Comparison of ENCODE assay signal across 20 cellular contexts in genomic region chr15:90585863-90586262, GRCh38. TPM values are rescaled to one million over a fixed set of nuclear protein-coding genes. Genes with fewer than 3 reads are reported as not detected.
DNase-seq lines count a peak whose midpoint lies in the region; ATAC-seq and TF ChIP-seq lines count a peak whose summit lies in the region.
"Had no signal": no experiment of that assay in that cellular context is flagged by ENCODE, and none has a peak within 500 bp of the region (broad histone marks: within the 10 kb centered on the region; RNA-seq: fewer than 3 reads in every experiment).

No MANE protein-coding gene starts in this region.

- peaks cover 5% of the 10 kb centered on the region for H3K36me3 Mint-ChIP-seq in natural killer cell treated with Interleukin-12 subunit alpha and Interleukin-12 subunit beta and Interleukin-15 and Interleukin-18, amount 100 ng/mL, for 72 hours

- H3K79me2 ChIP-seq in GM23248 (ENCODE audit: insufficient read depth) (peaks cover 86% of the 10 kb centered on the region), PC-9 (ENCODE audit: low read depth) (no peaks in the 10 kb centered on the region)

- intact Hi-C loops in PC-9 (cut with micrococcal nuclease; ENCODE audit: unreplicated experiment), result no loop called here

- no peak overlapping the region for H3K27ac Mint-ChIP-seq in natural killer cell treated with Interleukin-12 subunit alpha and Interleukin-12 subunit beta and Interleukin-15 and Interleukin-18, amount 100 ng/mL, for 72 hours
- H3K27ac Mint-ChIP-seq: activated B cell treated with CpG ODN at 0.5 μM for 24 hours; activated T-helper 1 cell treated with anti-CD3 and anti-CD28 coated beads, Interleukin-12 subunit alpha, Interleukin-12 subunit beta, Interleukin-2, Interleukin-4 antibody, amounts not matched to agents 30 ng/mL and 10 ng/mL and 1 ng/mL, durations not matched to agents 14 hours and 24 hours and 36 hours; stimulated activated naive CD8-positive, alpha-beta T cell treated with anti-CD3 and anti-CD28 coated beads, Interleukin-15, Interleukin-2, amounts not matched to agents 100 ng/mL and 50 ng/mL, for 24 hours had no signal

- TF ChIP-seq CTCF in foreskin fibroblast (IDR thresholded peaks at IDR 0.05; ENCODE audit: low read depth, low read length) (no peak), PC-9 (conservative IDR thresholded peaks at IDR 0.05) (no peak), GM20000 (IDR thresholded peaks at IDR 0.05; ENCODE audit: extremely low read depth, missing control alignments) (no peak)

- no peaks in the 10 kb centered on the region for H3K9me3 Mint-ChIP-seq in natural killer cell treated with Interleukin-12 subunit alpha and Interleukin-12 subunit beta and Interleukin-15 and Interleukin-18, amount 100 ng/mL, for 72 hours
- H3K9me3 Mint-ChIP-seq: activated B cell treated with CpG ODN at 0.5 μM for 24 hours; activated T-helper 1 cell treated with anti-CD3 and anti-CD28 coated beads, Interleukin-12 subunit alpha, Interleukin-12 subunit beta, Interleukin-2, Interleukin-4 antibody, amounts not matched to agents 30 ng/mL and 10 ng/mL and 1 ng/mL, durations not matched to agents 14 hours and 24 hours and 36 hours; stimulated activated naive CD8-positive, alpha-beta T cell treated with anti-CD3 and anti-CD28 coated beads, Interleukin-15, Interleukin-2, amounts not matched to agents 100 ng/mL and 50 ng/mL, for 24 hours had no signal

- POLR2A ChIA-PET in PC-9 (lab: Charles Lee; ENCODE audit: unreplicated experiment), result interaction anchor here (0.7 kb wide), 1 partner anchor 9 kb away, joined by 5 read pairs; no protein-coding TSS in a partner anchor

- H2AFZ ChIP-seq in GM23248, result no peak overlapping the region
- no peak overlapping the region for H2AFZ ChIP-seq in PC-9

- H3K9me3 ChIP-seq in GM23248 (ENCODE audit: low read depth) (no peaks in the 10 kb centered on the region), subcutaneous abdominal adipose tissue (ENCODE audit: control insufficient read depth in 5 of 5, low read length in 5 of 5) (no peaks in the 10 kb centered on the region), PC-9 (ENCODE audit: insufficient read depth, low read depth) (no peaks in the 10 kb centered on the region)
- H3K9me3 ChIP-seq: BE2C, right atrium auricular region, SJSA1, uterus had no signal

- H3K27me3 Mint-ChIP-seq in natural killer cell treated with Interleukin-12 subunit alpha and Interleukin-12 subunit beta and Interleukin-15 and Interleukin-18, amount 100 ng/mL, for 72 hours, result no peaks in the 10 kb centered on the region
- H3K27me3 Mint-ChIP-seq: activated B cell treated with CpG ODN at 0.5 μM for 24 hours; stimulated activated naive CD8-positive, alpha-beta T cell treated with anti-CD3 and anti-CD28 coated beads, Interleukin-15, Interleukin-2, amounts not matched to agents 100 ng/mL and 50 ng/mL, for 24 hours had no signal

- H3K36me3 ChIP-seq in GM23248 (ENCODE audit: low read depth) (no peaks in the 10 kb centered on the region), subcutaneous abdominal adipose tissue (ENCODE audit: control insufficient read depth in 5 of 5, insufficient read depth in 5 of 5, low read length in 5 of 5) (peaks cover 0 to 3% (median 0%) of the 10 kb centered on the region in 5 donors), PC-9 (ENCODE audit: low read depth) (no peaks in the 10 kb centered on the region)
- H3K36me3 ChIP-seq: BE2C, right atrium auricular region, SJSA1, uterus had no signal

- H3K4me3 Mint-ChIP-seq in natural killer cell treated with Interleukin-12 subunit alpha and Interleukin-12 subunit beta and Interleukin-15 and Interleukin-18, amount 100 ng/mL, for 72 hours, result no peak overlapping the region
- H3K4me3 Mint-ChIP-seq: activated B cell treated with CpG ODN at 0.5 μM for 24 hours; activated T-helper 1 cell treated with anti-CD3 and anti-CD28 coated beads, Interleukin-12 subunit alpha, Interleukin-12 subunit beta, Interleukin-2, Interleukin-4 antibody, amounts not matched to agents 30 ng/mL and 10 ng/mL and 1 ng/mL, durations not matched to agents 14 hours and 24 hours and 36 hours; stimulated activated naive CD8-positive, alpha-beta T cell treated with anti-CD3 and anti-CD28 coated beads, Interleukin-15, Interleukin-2, amounts not matched to agents 100 ng/mL and 50 ng/mL, for 24 hours had no signal

- peaks cover 31 to 32% of the 10 kb centered on the region in 2 donors for H3K4me1 Mint-ChIP-seq in natural killer cell treated with Interleukin-12 subunit alpha and Interleukin-12 subunit beta and Interleukin-15 and Interleukin-18, amount 100 ng/mL, for 72 hours (ENCODE audit: low read depth in 2 of 2)

- 48 to 51% methylated on average over 4 of the region's 4 CpGs for WGBS in GM23248 (ENCODE audit: low coverage in 1 of 2, low lambda C conversion rate in 2 of 2, missing lambda C conversion rate in 2 of 2), 2 experiments

- H3K9me2 ChIP-seq in GM23248 (ENCODE audit: insufficient read depth) (no peaks in the 10 kb centered on the region), PC-9 (ENCODE audit: insufficient read depth) (no peaks in the 10 kb centered on the region)

- no TSS peak for BruUV-seq in PC-9 (replicated peaks; lab: Mats Ljungman, UMichigan)

- H3K4me2 ChIP-seq in GM23248 (ENCODE audit: unreplicated experiment) (no peak overlapping the region), PC-9 (no peak overlapping the region)

- H3K4me3 ChIP-seq in GM23248 (no peak overlapping the region), foreskin fibroblast (ENCODE audit: low read depth in 1 of 2, low read length in 2 of 2) (no peak overlapping the region), subcutaneous abdominal adipose tissue (ENCODE audit: low read depth in 1 of 5, low read length in 5 of 5) (no peak overlapping the region), PC-9 (no peak overlapping the region)
- H3K4me3 ChIP-seq: right atrium auricular region, SJSA1, uterus had no signal

- no peak overlapping the region for H3K9ac ChIP-seq in GM23248
- H3K9ac ChIP-seq in subcutaneous abdominal adipose tissue (ENCODE audit: low read length in 5 of 5), result no peak overlapping the region

- CTCF ChIA-PET in PC-9 (lab: Charles Lee), result interaction anchor here (0.5 to 0.6 kb wide), 3 partner anchors 70 to 271 kb away, joined by 3 to 5 read pairs (median 3); no protein-coding TSS in a partner anchor

- DNase-seq in GM23248, result peak; percentile 45
- DNase-seq in foreskin fibroblast, result peak; percentile 53 to 62
- no peak for DNase-seq in natural killer cell treated with Interleukin-12 subunit alpha and Interleukin-12 subunit beta and Interleukin-15 and Interleukin-18, amount 100 ng/mL, for 72 hours (ENCODE audit: low spot score)
- no peak for DNase-seq in NCI-H1436 treated with DMSO at 0.1 percent for 48 hours (lab: John Stamatoyannopoulos, UW)
- DNase-seq in PC-9, result no peak
- no peak for DNase-seq in GM20000 (ENCODE audit: low spot score)
- DNase-seq: activated B cell treated with CpG ODN at 0.5 μM for 24 hours; activated CD8-positive, alpha-beta memory T cell treated with anti-CD3 and anti-CD28 coated beads for 24 hours; amniotic stem cell; BE2C; Calu3; NCI-H1105; NCI-H69; uterus had no signal

- H3F3A ChIP-seq in GM23248 (ENCODE audit: insufficient read depth), result no peaks in the 10 kb centered on the region
- H3F3A ChIP-seq in PC-9 (ENCODE audit: insufficient read depth, low read depth), result no peaks in the 10 kb centered on the region; the same call in 1 of the 2 replicates

- no peaks in the 10 kb centered on the region for H4K20me1 ChIP-seq in GM23248 (ENCODE audit: insufficient read depth)
- no peaks in the 10 kb centered on the region for H4K20me1 ChIP-seq in PC-9 (ENCODE audit: insufficient read depth)

- H3K27ac ChIP-seq in GM23248 (no peak overlapping the region), angular gyrus (ENCODE audit: low read depth, low read length) (peak overlapping the region; percentile 77), subcutaneous abdominal adipose tissue (ENCODE audit: low read depth, low read length) (peak overlapping the region; percentile 25), PC-9 (no peak overlapping the region)
- H3K27ac ChIP-seq: SJSA1, uterus had no signal

- H3K4me1 ChIP-seq in GM23248 (ENCODE audit: insufficient read depth), result no peaks in the 10 kb centered on the region
- H3K4me1 ChIP-seq in subcutaneous abdominal adipose tissue (ENCODE audit: control insufficient read depth in 5 of 5, insufficient read depth in 5 of 5, low read length in 5 of 5), result peaks cover 0 to 27% (median 14%) of the 10 kb centered on the region in 5 donors
- H3K4me1 ChIP-seq in PC-9 (replicated peaks; ENCODE audit: insufficient read depth), result no peaks in the 10 kb centered on the region
- H3K4me1 ChIP-seq: BE2C, SJSA1, uterus had no signal

- no peaks in the 10 kb centered on the region for H3K27me3 ChIP-seq in GM23248 (replicated peaks; ENCODE audit: insufficient read depth)
- no peaks in the 10 kb centered on the region for H3K27me3 ChIP-seq in subcutaneous abdominal adipose tissue (ENCODE audit: control insufficient read depth in 5 of 5, insufficient read depth in 4 of 5, low read length in 5 of 5)
- H3K27me3 ChIP-seq in PC-9 (ENCODE audit: insufficient read depth, low read depth), result no peaks in the 10 kb centered on the region
- H3K27me3 ChIP-seq: BE2C, right atrium auricular region, SJSA1, uterus had no signal

- in situ Hi-C loops in GM23248 (cut with MboI), result no loop called here

- no peak for ATAC-seq in natural killer cell treated with Interleukin-12 subunit alpha and Interleukin-12 subunit beta and Interleukin-15 and Interleukin-18, amount 100 ng/mL, for 72 hours

RNA-seq across cellular contexts. Expression of gene CRTC3, which starts 56.1 kb away (rescaled TPM):
- total RNA-seq in GM23248 (2014; rRNA removed; shearing (Covaris generic)), result 15.7 and 18.6 TPM in 2 replicates
- polyA plus RNA-seq in GM23248 (2016; fragmentation: Nextera tagmentation; extraction: Ambion mirVana), result 16.9 and 18.1 TPM in 2 replicates
- 10 to 100 TPM; 44.1 to 69.4 TPM for total RNA-seq in natural killer cell treated with Interleukin-12 subunit alpha and Interleukin-12 subunit beta and Interleukin-15 and Interleukin-18, amount 100 ng/mL, for 72 hours
- total RNA-seq in PC-9 (2021), result 18.6 and 22.4 TPM in 2 replicates

Comparison
In these comparisons a context has a peak if more than half of its experiments do, and no peak if none do; other contexts are left out.
1. DNase-seq: peak in GM23248 (single experiment) and foreskin fibroblast (2 of 2); none in natural killer cell treated with Interleukin-12 subunit alpha and Interleukin-12 subunit beta and Interleukin-15 and Interleukin-18, amount 100 ng/mL, for 72 hours (single experiment), NCI-H1436 treated with DMSO at 0.1 percent for 48 hours (single experiment), PC-9 (0 of 2) and GM20000 (single experiment).
2. H3K27ac ChIP-seq: peak in angular gyrus (single experiment) and subcutaneous abdominal adipose tissue (single experiment); none in GM23248 (single experiment) and PC-9 (single experiment).